Comparison of ENCODE assay signal across 12 cellular contexts in genomic region chr22:38187413-38188212, GRCh38. TPM values are rescaled to one million over a fixed set of nuclear protein-coding genes. Genes with fewer than 3 reads are reported as not detected.
DNase-seq lines count a peak whose midpoint lies in the region; ATAC-seq and TF ChIP-seq lines count a peak whose summit lies in the region.
"Had no signal": no experiment of that assay in that cellular context is flagged by ENCODE, and none has a peak within 500 bp of the region (broad histone marks: within the 10 kb centered on the region; RNA-seq: fewer than 3 reads in every experiment).

No MANE protein-coding gene starts in this region.

- H3K9me3 ChIP-seq in liver (ENCODE audit: control insufficient read depth in 4 of 4, low read length in 3 of 4) (no peaks in the 10 kb centered on the region), upper lobe of left lung (no peaks in the 10 kb centered on the region)
- no peaks in the 10 kb centered on the region for H3K9me3 ChIP-seq in CD4-positive, alpha-beta memory T cell (ENCODE audit: control insufficient read depth in 1 of 2, low read length in 2 of 2)

- H3K27ac Mint-ChIP-seq in CD4-positive, alpha-beta memory T cell, result no peak overlapping the region
- H3K27ac Mint-ChIP-seq: activated naive CD4-positive, alpha-beta T cell treated with anti-CD3 and anti-CD28 coated beads, Interleukin-2, amount 50 U/mL, for 24 hours; memory B cell had no signal

- H3K9ac ChIP-seq in liver (ENCODE audit: low read depth in 1 of 2, low read length in 2 of 2), result peak overlapping the region; percentile 21 to 43

- WGBS in liver, result 33% methylated on average over 10 of the region's 10 CpGs
- WGBS in upper lobe of left lung, 2 donors, result 53% methylated on average over 10 of the region's 10 CpGs

- ATAC-seq in upper lobe of left lung (ENCODE audit: low FRiP score in 2 of 2) (peak in 1 of 2 donors; percentile 56), GM18867 (IDR thresholded peaks at IDR 0.05; ENCODE audit: unreplicated experiment) (no peak)

- intact Hi-C loops in CD4-positive, alpha-beta memory T cell (cut with micrococcal nuclease), result no loop called here

- H3K4me3 ChIP-seq in liver (ENCODE audit: low read depth in 1 of 3, low read length in 3 of 3) (no peak overlapping the region), upper lobe of left lung (no peak overlapping the region)
- H3K4me3 ChIP-seq in CD4-positive, alpha-beta memory T cell (ENCODE audit: low read length in 2 of 2), result no peak overlapping the region

- no peaks in the 10 kb centered on the region for H3K27me3 Mint-ChIP-seq in CD4-positive, alpha-beta memory T cell
- H3K27me3 Mint-ChIP-seq: activated naive CD4-positive, alpha-beta T cell treated with anti-CD3 and anti-CD28 coated beads, Interleukin-2, amount 50 U/mL, for 24 hours had no signal

- peak; percentile 11 for DNase-seq in NCI-H510A treated with DMSO at 0.1 percent for 48 hours (lab: John Stamatoyannopoulos, UW)
- no peak for DNase-seq in NCI-H510A (lab: John Stamatoyannopoulos, UW)
- DNase-seq in upper lobe of left lung, result peak in 1 of 2 donors; percentile 49
- no peak for DNase-seq in CD4-positive, alpha-beta memory T cell
- no peak for DNase-seq in stimulated activated naive CD4-positive, alpha-beta T cell treated with Interleukin-2 at 50 U/mL for 16 hours (lab: John Stamatoyannopoulos, UW)
- DNase-seq: cortex of kidney, T1000 had no signal

- H3K9me3 Mint-ChIP-seq in CD4-positive, alpha-beta memory T cell, result peaks cover 0 to 1% (median 0%) of the 10 kb centered on the region in 8 donors
- H3K9me3 Mint-ChIP-seq: activated naive CD4-positive, alpha-beta T cell treated with anti-CD3 and anti-CD28 coated beads, Interleukin-2, amount 50 U/mL, for 24 hours had no signal

- peaks cover 0 to 1% (median 0%) of the 10 kb centered on the region in 4 donors for H3K4me1 Mint-ChIP-seq in CD4-positive, alpha-beta memory T cell
- H3K4me1 Mint-ChIP-seq: activated naive CD4-positive, alpha-beta T cell treated with anti-CD3 and anti-CD28 coated beads, Interleukin-2, amount 50 U/mL, for 24 hours; memory B cell had no signal

- H3K4me1 ChIP-seq in liver (ENCODE audit: control insufficient read depth in 4 of 4, insufficient read depth in 4 of 4, low read length in 3 of 4) (peaks cover 12 to 35% (median 25%) of the 10 kb centered on the region in 4 donors), upper lobe of left lung (peaks cover 17 to 20% (median 19%) of the 10 kb centered on the region in 4 donors)
- H3K4me1 ChIP-seq in CD4-positive, alpha-beta memory T cell (ENCODE audit: insufficient read depth, low read length), result no peaks in the 10 kb centered on the region

- no peak for TF ChIP-seq POLR2A in upper lobe of left lung (IDR thresholded peaks at IDR 0.05)

- peak in 1 of 4 donors; percentile 76 for TF ChIP-seq EP300 in upper lobe of left lung (IDR thresholded peaks at IDR 0.05)

- CTCF ChIA-PET in CD4-positive, alpha-beta memory T cell (lab: Charles Lee; ENCODE audit: partially characterized antibody), result interaction anchor here (0.6 kb wide), 1 partner anchor 20 kb away, joined by 3 read pairs; no protein-coding TSS in a partner anchor

- H3K36me3 ChIP-seq in liver (ENCODE audit: control insufficient read depth in 4 of 4, insufficient read depth in 3 of 4, low read depth in 1 of 4, low read length in 3 of 4) (no peaks in the 10 kb centered on the region), upper lobe of left lung (no peaks in the 10 kb centered on the region)
- H3K36me3 ChIP-seq in CD4-positive, alpha-beta memory T cell (ENCODE audit: insufficient read depth, low read length), result no peaks in the 10 kb centered on the region

- POLR2A ChIA-PET in CD4-positive, alpha-beta memory T cell (lab: Charles Lee; ENCODE audit: partially characterized antibody), result no interaction called here

- H3K27me3 ChIP-seq in liver (ENCODE audit: control insufficient read depth in 4 of 4, insufficient read depth in 4 of 4, low read length in 3 of 4) (no peaks in the 10 kb centered on the region), upper lobe of left lung (no peaks in the 10 kb centered on the region)
- no peaks in the 10 kb centered on the region for H3K27me3 ChIP-seq in CD4-positive, alpha-beta memory T cell (ENCODE audit: insufficient read depth, low read length)

- TF ChIP-seq CTCF in VCaP (conservative IDR thresholded peaks at IDR 0.05), result no peak
- no peak for TF ChIP-seq CTCF in liver (IDR thresholded peaks at IDR 0.05; ENCODE audit: low read depth, low read length, missing input control)
- TF ChIP-seq CTCF in upper lobe of left lung (IDR thresholded peaks at IDR 0.05), result no peak

- H3K27ac ChIP-seq in VCaP (peak overlapping the region; percentile 99), liver (ENCODE audit: low read depth in 1 of 2, low read length in 2 of 2) (peak overlapping the region; percentile 85 to 91), upper lobe of left lung (peak overlapping the region in 3 of 4 donors; percentile 71 to 73 (median 71))
- H3K27ac ChIP-seq in CD4-positive, alpha-beta memory T cell (ENCODE audit: low read depth, low read length), result no peak overlapping the region

- no peaks in the 10 kb centered on the region for H3K36me3 Mint-ChIP-seq in CD4-positive, alpha-beta memory T cell
- H3K36me3 Mint-ChIP-seq: activated naive CD4-positive, alpha-beta T cell treated with anti-CD3 and anti-CD28 coated beads, Interleukin-2, amount 50 U/mL, for 24 hours had no signal

- TF ChIP-seq RAD21 in liver (IDR thresholded peaks at IDR 0.05), result peak; percentile 62 to 65

- no peak overlapping the region for H3K4me3 Mint-ChIP-seq in CD4-positive, alpha-beta memory T cell
- H3K4me3 Mint-ChIP-seq: activated naive CD4-positive, alpha-beta T cell treated with anti-CD3 and anti-CD28 coated beads, Interleukin-2, amount 50 U/mL, for 24 hours; memory B cell had no signal

TF ChIP-seq in liver, 16 proteins besides CTCF, POLR2A, EP300 and RAD21 (continues in another document):
- TF ChIP-seq GABPA (IDR thresholded peaks at IDR 0.05 in 1 of 2, conservative IDR thresholded peaks at IDR 0.05 in 1 of 2), result peak in 1 of 2 donors; percentile 69
- peak; percentile 88 to 98 for TF ChIP-seq JUND (IDR thresholded peaks at IDR 0.05)
- TF ChIP-seq HNF4A (conservative IDR thresholded peaks at IDR 0.05), result peak; percentile 80 to 89
- TF ChIP-seq REST (IDR thresholded peaks at IDR 0.05), result peak; percentile 68
- peak; percentile 97 for TF ChIP-seq FOXA2 (IDR thresholded peaks at IDR 0.05)
- peak; percentile 98 for TF ChIP-seq MAX (IDR thresholded peaks at IDR 0.05)
- peak; percentile 94 for TF ChIP-seq NR2F2 (IDR thresholded peaks at IDR 0.05)
- peak; percentile 57 to 92 for TF ChIP-seq EGR1 (IDR thresholded peaks at IDR 0.05; ENCODE audit: low read depth in 2 of 2)
- TF ChIP-seq HNF4G (IDR thresholded peaks at IDR 0.05), result no peak
- TF ChIP-seq RXRA (IDR thresholded peaks at IDR 0.05), result peak; percentile 91 to 98
- TF ChIP-seq ATF3 (IDR thresholded peaks at IDR 0.05), result peak; percentile 87
- no peak for TF ChIP-seq TAF1 (conservative IDR thresholded peaks at IDR 0.05)
- peak; percentile 83 for TF ChIP-seq YY1 (IDR thresholded peaks at IDR 0.05)
- peak; percentile 88 for TF ChIP-seq FOXA1 (IDR thresholded peaks at IDR 0.05)

RNA-seq across cellular contexts. Expression of gene PLA2G6, which starts 6.0 kb away (rescaled TPM):
- total RNA-seq in liver (1 to 10 TPM; 7.3 to 9.0 TPM), upper lobe of left lung (100 to 1,000 TPM in 1 of 6 donors, 10 to 100 TPM in 5; 21.1 to 295 (median 47.5) TPM)
- polyA plus RNA-seq in liver, result 1 to 10 TPM; 5.7 to 7.2 TPM
- 100 to 1,000 TPM; 228 to 238 TPM for total RNA-seq in CD4-positive, alpha-beta memory T cell
- polyA plus RNA-seq in CD4-positive, alpha-beta memory T cell, result 1 to 10 TPM; 1.1 to 4.7 TPM

RNA-seq across cellular contexts. Expression of gene MAFF, which starts 14.2 kb away (rescaled TPM):
- total RNA-seq in liver (1 to 10 TPM; 1.7 to 3.3 TPM), upper lobe of left lung (10 to 100 TPM; 25.1 to 75.7 (median 44.5) TPM)
- polyA plus RNA-seq in liver, result 1 to 10 TPM; 1.4 to 2.2 TPM
- 1 to 10 TPM; 6.8 TPM for total RNA-seq in CD4-positive, alpha-beta memory T cell
- polyA plus RNA-seq in CD4-positive, alpha-beta memory T cell, result 1 to 10 TPM; 3.3 to 3.5 TPM
